In genomic region chr9:23380821-23381220, GRCh38 we compare ENCODE assay signal across 24 cellular contexts.
"Had no signal": no experiment of that assay in that cellular context is flagged by ENCODE, and none has a peak within 500 bp of the region (broad histone marks: within the 10 kb centered on the region; RNA-seq: fewer than 3 reads in every experiment).

No MANE protein-coding gene starts in this region.

- ATAC-seq: activated naive CD4-positive, alpha-beta T cell treated with anti-CD3 and anti-CD28 coated beads, Interleukin-2, amount 50 U/mL, for 72 hours; activated naive CD8-positive, alpha-beta T cell treated with anti-CD3 and anti-CD28 coated beads, Interleukin-2, amount 50 U/mL, for 24 hours; activated T-cell treated with anti-CD3 and anti-CD28 coated beads, Interleukin-2, amount 50 U/mL, for 4 hours; K562; T-helper 17 cell had no signal

- H3K9me3 ChIP-seq: Peyer's patch had no signal

- H3K27ac ChIP-seq: Peyer's patch had no signal

- DNase-seq: activated B cell treated with CpG ODN at 0.5 μM for 24 hours; activated CD4-positive, alpha-beta memory T cell treated with anti-CD3 and anti-CD28 coated beads for 36 hours; activated CD4-positive, alpha-beta T cell treated with anti-CD3 and anti-CD28 coated beads for 1 hour; activated CD4-positive, alpha-beta T cell treated with anti-CD3 and anti-CD28 coated beads, Interleukin-2, amount 10 ng/mL, durations not matched to agents 7 days and 5 days; activated CD8-positive, alpha-beta memory T cell treated with anti-CD3 and anti-CD28 coated beads for 24 hours; activated effector memory CD4-positive, alpha-beta T cell treated with anti-CD3 and anti-CD28 coated beads, Interleukin-2, amount 50 U/mL, for 16 hours; activated naive CD4-positive, alpha-beta T cell treated with Interleukin-2 at 50 U/mL for 16 hours; activated naive CD8-positive, alpha-beta T cell treated with anti-CD3 and anti-CD28 coated beads, Interleukin-2, amount 50 U/mL, for 24 hours; activated T-cell treated with anti-CD3 and anti-CD28 coated beads, Interleukin-2, amount 50 U/mL, for 4 hours; amygdala; Karpas-422; NCI-H1105 treated with DMSO at 0.1 percent for 48 hours; NCI-H146; NCI-H187 treated with DMSO at 0.1 percent for 48 hours; NCI-H2081 treated with DMSO at 0.1 percent for 48 hours; NCI-H2227 treated with DMSO at 0.1 percent for 48 hours; NCI-H526; NCI-H774; Peyer's patch; SHP77 treated with DMSO at 0.1 percent for 48 hours; T-helper 17 cell; T-helper 9 cell had no signal

- H3K4me1 ChIP-seq: Peyer's patch had no signal

- H3K4me3 ChIP-seq: K562, Peyer's patch had no signal

- H3K36me3 ChIP-seq: Peyer's patch had no signal

- H3K27me3 ChIP-seq: Peyer's patch had no signal
